9 cellular contexts compared by ENCODE assay signal in the genomic region with DNA sequence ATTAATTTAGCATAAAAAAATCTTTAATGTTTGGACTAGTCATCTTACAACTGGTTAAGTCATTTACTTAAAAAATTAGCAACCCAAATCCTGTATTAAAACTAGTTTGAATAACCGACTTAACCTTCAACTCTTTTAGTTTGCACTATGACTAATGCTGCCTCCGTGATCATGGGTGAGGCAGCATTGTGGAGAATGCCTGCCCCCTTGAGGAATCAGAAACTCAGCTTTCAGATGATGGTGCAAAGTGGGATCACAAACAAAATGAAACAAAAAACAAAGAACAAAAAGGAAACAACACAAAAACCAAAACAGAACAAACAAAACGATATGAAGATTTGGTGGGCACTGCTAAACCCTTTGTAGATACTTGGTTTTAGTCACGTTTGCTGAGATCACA.
DNase-seq lines count a peak whose midpoint lies in the region; ATAC-seq, FAIRE-seq and TF ChIP-seq lines count a peak whose summit lies in the region.
"Had no signal": no experiment of that assay in that cellular context is flagged by ENCODE, and none has a peak within 500 bp of the region (broad histone marks: within the 10 kb centered on the region; RNA-seq: fewer than 3 reads in every experiment).

No MANE protein-coding gene starts in this region.

- TF ChIP-seq EP300 in K562 (IDR thresholded peaks at IDR 0.05; ENCODE audit: low read length), result no peak

- CTCF ChIA-PET in BJ (lab: Yijun Ruan, JAX) (interaction anchor here (1.0 to 1.5 kb wide), 2 partner anchors 78 to 88 kb away, joined by 3 to 5 read pairs; no protein-coding TSS in a partner anchor), K562 (lab: Yijun Ruan, JAX; ENCODE audit: low intra/inter-chr PET ratio) (no interaction called here)

- no peak for FAIRE-seq in K562 (lab: Jason Lieb, UNC)

- WGBS in K562 (ENCODE audit: insufficient coverage, low coverage, missing lambda C conversion rate), result 0% methylated on average over 4 of the region's 4 CpGs

- H2AFZ ChIP-seq in K562 (ENCODE audit: low read depth, low read length), result no peak overlapping the region

- TF ChIP-seq POLR2A in K562 (conservative IDR thresholded peaks at IDR 0.05), result no peak
- TF ChIP-seq POLR2A in Peyer's patch (IDR thresholded peaks at IDR 0.05), result no peak

- intact Hi-C loops in K562 (cut with micrococcal nuclease), result no loop called here

- POLR2A ChIA-PET in BJ (lab: Charles Lee) (no interaction called here), K562 (lab: Yijun Ruan, JAX) (no interaction called here)

- BruUV-seq in K562 (replicated peaks; lab: Mats Ljungman, UMichigan), result no TSS peak

- H3K27me3 ChIP-seq in BJ (ENCODE audit: control insufficient read depth, insufficient read depth, low read length), result peaks cover 3% of the 10 kb centered on the region
- H3K27me3 ChIP-seq in K562 (ENCODE audit: control insufficient read depth in 2 of 2, insufficient read depth in 2 of 2, low read length in 2 of 2), result no peaks in the 10 kb centered on the region
- no peaks in the 10 kb centered on the region for H3K27me3 ChIP-seq in Peyer's patch

- H3K27ac ChIP-seq in K562 (ENCODE audit: extremely low read depth, low read depth, low read length), result no peak overlapping the region
- no peak overlapping the region for H3K27ac ChIP-seq in Peyer's patch
- H3K27ac ChIP-seq: KMS-11 had no signal

- H3K36me3 ChIP-seq in BJ (ENCODE audit: control insufficient read depth, insufficient read depth, low read length) (no peaks in the 10 kb centered on the region), K562 (ENCODE audit: control insufficient read depth, insufficient read depth, low read length) (no peaks in the 10 kb centered on the region), Peyer's patch (no peaks in the 10 kb centered on the region)

- no peaks in the 10 kb centered on the region for H3K79me2 ChIP-seq in K562 (ENCODE audit: control insufficient read depth, insufficient read depth, low read length)

- ATAC-seq in K562, result no peak
- no peak for ATAC-seq in GM18502 (IDR thresholded peaks at IDR 0.05; ENCODE audit: poor library complexity, unreplicated experiment)
- ATAC-seq in GM19463 (IDR thresholded peaks at IDR 0.05; ENCODE audit: unreplicated experiment), result no peak

- TF ChIP-seq CTCF in BJ (IDR thresholded peaks at IDR 0.05; ENCODE audit: insufficient read depth, low read depth, low read length) (peak; percentile 55), K562 (IDR thresholded peaks at IDR 0.05 in 2 of 3, conservative IDR thresholded peaks at IDR 0.05 in 1 of 3; ENCODE audit: insufficient read depth in 2 of 3, low read depth in 1 of 3, low read length in 3 of 3) (peak in 2 of 3 experiments; percentile 11 to 12; a peak in 3 of 6 replicates), Peyer's patch (IDR thresholded peaks at IDR 0.05) (no peak)

- H3K9me1 ChIP-seq in K562 (ENCODE audit: control insufficient read depth, insufficient read depth, low read length), result no peaks in the 10 kb centered on the region

- H3K9me3 ChIP-seq in K562 (replicated peaks; ENCODE audit: control insufficient read depth, insufficient read depth, low read depth, low read length) (no peaks in the 10 kb centered on the region), Peyer's patch (no peaks in the 10 kb centered on the region)

- H3K4me1 ChIP-seq in K562 (replicated peaks in 1 of 2; ENCODE audit: control insufficient read depth in 2 of 2, insufficient read depth in 2 of 2, low read length in 2 of 2) (no peaks in the 10 kb centered on the region), Peyer's patch (no peaks in the 10 kb centered on the region)

- no peak for TF ChIP-seq RAD21 in K562 (CRISPR knock-in tag; conservative IDR thresholded peaks at IDR 0.05 in 1 of 2, IDR thresholded peaks at IDR 0.05 in 1 of 2)

- no peak overlapping the region for H3K4me3 ChIP-seq in BJ (ENCODE audit: low read depth, low read length)
- H3K4me3 ChIP-seq in K562, result no peak overlapping the region
- H3K4me3 ChIP-seq in Peyer's patch, result no peak overlapping the region

- no peak overlapping the region for H3K4me2 ChIP-seq in K562 (ENCODE audit: insufficient read depth, low read length)
- H3K4me2 ChIP-seq: KMS-11 had no signal

- DNase-seq in BJ (ENCODE audit: low read depth) (no peak), HT-29 (ENCODE audit: low spot score) (peak; percentile 21), K562 (ENCODE audit: extremely low read depth in 1 of 4, low spot score in 3 of 4) (no peak), kidney tubule cell (ENCODE audit: low spot score) (peak; percentile 42), KBM-7 (no peak), Peyer's patch (no peak)

- H4K20me1 ChIP-seq in K562 (replicated peaks; ENCODE audit: control insufficient read depth, insufficient read depth, low read length), result no peaks in the 10 kb centered on the region

- in situ Hi-C loops in K562 (cut with MboI) (no loop called here), KBM-7 (cut with MboI; ENCODE audit: low pct_unique_long_range_greater_than_20kb, low sequenced_read_pairs) (no loop called here)

- no peak overlapping the region for H3K9ac ChIP-seq in K562 (ENCODE audit: insufficient read depth in 1 of 2, low read depth in 2 of 2, low read length in 2 of 2)
- H3K9ac ChIP-seq: KMS-11 had no signal

TF ChIP-seq in K562, 482 proteins besides CTCF, POLR2A, EP300 and RAD21:
- TF ChIP-seq, protein P1, sequence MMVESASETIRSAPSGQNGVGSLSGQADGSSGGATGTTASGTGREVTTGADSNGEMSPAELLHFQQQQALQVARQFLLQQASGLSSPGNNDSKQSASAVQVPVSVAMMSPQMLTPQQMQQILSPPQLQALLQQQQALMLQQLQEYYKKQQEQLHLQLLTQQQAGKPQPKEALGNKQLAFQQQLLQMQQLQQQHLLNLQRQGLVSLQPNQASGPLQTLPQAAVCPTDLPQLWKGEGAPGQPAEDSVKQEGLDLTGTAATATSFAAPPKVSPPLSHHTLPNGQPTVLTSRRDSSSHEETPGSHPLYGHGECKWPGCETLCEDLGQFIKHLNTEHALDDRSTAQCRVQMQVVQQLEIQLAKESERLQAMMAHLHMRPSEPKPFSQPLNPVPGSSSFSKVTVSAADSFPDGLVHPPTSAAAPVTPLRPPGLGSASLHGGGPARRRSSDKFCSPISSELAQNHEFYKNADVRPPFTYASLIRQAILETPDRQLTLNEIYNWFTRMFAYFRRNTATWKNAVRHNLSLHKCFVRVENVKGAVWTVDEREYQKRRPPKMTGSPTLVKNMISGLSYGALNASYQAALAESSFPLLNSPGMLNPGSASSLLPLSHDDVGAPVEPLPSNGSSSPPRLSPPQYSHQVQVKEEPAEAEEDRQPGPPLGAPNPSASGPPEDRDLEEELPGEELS (CRISPR knock-in tag; IDR thresholded peaks at IDR 0.05; ENCODE audit: borderline replicate concordance), result no peak
- no peak for TF ChIP-seq ARNT (IDR thresholded peaks at IDR 0.05)

Comparison
In these comparisons a context has a peak if more than half of its experiments do, and no peak if none do; other contexts are left out.
1. DNase-seq: peak in HT-29 (single experiment) and kidney tubule cell (single experiment); none in BJ (single experiment), K562 (0 of 4), KBM-7 (single experiment) and Peyer's patch (0 of 3).
2. CTCF ChIP-seq: peak in BJ (single experiment) and K562 (2 of 3); none in Peyer's patch (0 of 6).